ENCODE assay signal across 1 cellular context in genomic region chr17:27491713-27492190, GRCh38.
TF ChIP-seq lines count a peak whose summit lies in the region.

No MANE protein-coding gene starts in this region.

TF ChIP-seq in K562, 482 proteins besides CTCF, POLR2A, EP300 and RAD21 (continued from another document and continues in another):
- TF ChIP-seq ZMIZ1 (IDR thresholded peaks at IDR 0.05; ENCODE audit: low read depth in 2 of 2, low read length in 2 of 2) (peak in 1 of 2 experiments; percentile 57; a peak in 1 of 4 replicates), THAP12 (CRISPR knock-in tag; IDR thresholded peaks at IDR 0.05) (no peak), CBX8 (IDR thresholded peaks at IDR 0.05; ENCODE audit: borderline replicate concordance, extremely low read depth, low read depth, low read length, poor library complexity, severe bottlenecking) (no peak), NCOA6 (IDR thresholded peaks at IDR 0.05) (no peak), ZNF146 (CRISPR knock-in tag; IDR thresholded peaks at IDR 0.05; ENCODE audit: unreplicated experiment) (no peak), REST (CRISPR knock-in tag; IDR thresholded peaks at IDR 0.05; ENCODE audit: low read depth) (no peak), HES1 (IDR thresholded peaks at IDR 0.05; ENCODE audit: low read depth) (0 out of 2 replicates have a peak, but pooled peaks have one; percentile 12), TGIF2 (CRISPR knock-in tag; IDR thresholded peaks at IDR 0.05) (no peak), THAP7 (CRISPR knock-in tag; IDR thresholded peaks at IDR 0.05) (no peak), ZNF175 (CRISPR knock-in tag; IDR thresholded peaks at IDR 0.05; ENCODE audit: low read depth) (no peak), NFXL1 (CRISPR knock-in tag; IDR thresholded peaks at IDR 0.05) (no peak), RBFOX2 (IDR thresholded peaks at IDR 0.05; ENCODE audit: low read depth, low read length) (no peak), HDAC2 (IDR thresholded peaks at IDR 0.05) (peak; percentile 72; the same call in 1 of the 2 replicates), ZNF318 (IDR thresholded peaks at IDR 0.05; ENCODE audit: borderline replicate concordance in 1 of 2, low read depth in 1 of 2) (no peak; a peak in 1 of 4 replicates), ETV5 (CRISPR knock-in tag; IDR thresholded peaks at IDR 0.05; ENCODE audit: low read depth) (no peak), ZNF77 (CRISPR knock-in tag; IDR thresholded peaks at IDR 0.05) (no peak), ZNF445 (CRISPR knock-in tag; IDR thresholded peaks at IDR 0.05; ENCODE audit: low read depth) (no peak), DNMT1 (IDR thresholded peaks at IDR 0.05) (no peak), BCL6 (CRISPR knock-in tag; IDR thresholded peaks at IDR 0.05) (no peak), NELFE (IDR thresholded peaks at IDR 0.05; ENCODE audit: insufficient read depth, insufficient read length) (no peak), ZNF197 (CRISPR knock-in tag; IDR thresholded peaks at IDR 0.05; ENCODE audit: low read depth) (no peak), E2F3 (CRISPR knock-in tag; IDR thresholded peaks at IDR 0.05) (no peak), TFAP4 (CRISPR knock-in tag; IDR thresholded peaks at IDR 0.05; ENCODE audit: borderline replicate concordance) (peak; percentile 79), GATAD2B (IDR thresholded peaks at IDR 0.05; ENCODE audit: borderline replicate concordance) (no peak; the same call in 1 of the 2 replicates), IRF1 (CRISPR knock-in tag; IDR thresholded peaks at IDR 0.05; ENCODE audit: borderline replicate concordance) (no peak), PML (IDR thresholded peaks at IDR 0.05; ENCODE audit: low read length) (peak; percentile 57; the same call in 1 of the 2 replicates), U2AF1 (optimal IDR thresholded peaks at IDR 0.05; ENCODE audit: low read depth, low read length) (no peak), NEUROD1 (IDR thresholded peaks at IDR 0.05; ENCODE audit: borderline replicate concordance, low read depth, low read length, partially characterized antibody) (peak; percentile 21), HMG20A (CRISPR knock-in tag; conservative IDR thresholded peaks at IDR 0.05) (no peak), PHTF2 (CRISPR knock-in tag; IDR thresholded peaks at IDR 0.05) (no peak), PHF21A (IDR thresholded peaks at IDR 0.05; ENCODE audit: borderline replicate concordance, low read depth) (no peak), DPF2 (IDR thresholded peaks at IDR 0.05) (peak; percentile 85), RFX7 (CRISPR knock-in tag; IDR thresholded peaks at IDR 0.05) (no peak), ATF2 (CRISPR knock-in tag; IDR thresholded peaks at IDR 0.05) (no peak), CREBBP (IDR thresholded peaks at IDR 0.05; ENCODE audit: low read depth, low read length) (no peak), XRCC5 (IDR thresholded peaks at IDR 0.05; ENCODE audit: low read depth, low read length) (no peak), ZBTB17 (CRISPR knock-in tag; IDR thresholded peaks at IDR 0.05) (no peak)
